In genomic region chr5:40754381-40755092, GRCh38 we compare ENCODE assay signal across 8 cellular contexts. TPM values are rescaled to one million over a fixed set of nuclear protein-coding genes. Genes with fewer than 3 reads are reported as not detected.
DNase-seq lines count a peak whose midpoint lies in the region; ATAC-seq and TF ChIP-seq lines count a peak whose summit lies in the region.

No MANE protein-coding gene starts in this region.

- H3K9me3 Mint-ChIP-seq in CD8-positive, alpha-beta T cell, result no peaks in the 10 kb centered on the region

- peak; percentile 60 for ATAC-seq in CD8-positive, alpha-beta T cell
- ATAC-seq in GM19328 (IDR thresholded peaks at IDR 0.05; ENCODE audit: unreplicated experiment) (peak; percentile 5), HG03342 (IDR thresholded peaks at IDR 0.05; ENCODE audit: unreplicated experiment) (peak; percentile 5), lower lobe of right lung (peak; percentile 22 to 51)

- peaks cover 29% of the 10 kb centered on the region for H3K4me1 Mint-ChIP-seq in CD8-positive, alpha-beta T cell (ENCODE audit: low read depth)

- TF ChIP-seq POLR2A in adrenal gland (IDR thresholded peaks at IDR 0.05), result no peak

- TF ChIP-seq CTCF in CD8-positive, alpha-beta T cell (IDR thresholded peaks at IDR 0.05), result no peak
- TF ChIP-seq CTCF in adrenal gland (IDR thresholded peaks at IDR 0.05) (no peak), lower lobe of right lung (IDR thresholded peaks at IDR 0.05) (no peak)

- no peak overlapping the region for H3K27ac Mint-ChIP-seq in CD8-positive, alpha-beta T cell

- CTCF ChIA-PET in CD8-positive, alpha-beta T cell (lab: Charles Lee), result interaction anchor here (0.9 kb wide), 1 partner anchor 81 kb away, joined by 3 read pairs; no protein-coding TSS in a partner anchor

- no peaks in the 10 kb centered on the region for H3K27me3 ChIP-seq in CD8-positive, alpha-beta T cell (ENCODE audit: insufficient read depth, low read length)
- no peaks in the 10 kb centered on the region for H3K27me3 ChIP-seq in adrenal gland
- H3K27me3 ChIP-seq in lower lobe of right lung (ENCODE audit: low read depth), result no peaks in the 10 kb centered on the region

- intact Hi-C loops in CD8-positive, alpha-beta T cell (cut with DNase I, micrococcal nuclease), result loop anchor here (1.0 to 10.0 kb wide), 7 partner anchors 44 to 1680 kb away; partner anchors contain the start of genes PRKAA1 (in 1 of the 2), RICTOR (in 1 of the 2) and RPL37 (in 1 of the 2)
- intact Hi-C loops in adrenal gland (cut with DNase I), result loop anchor here in 1 of 2 donors (10.0 kb wide), 1 partner anchor 130 kb away; no protein-coding TSS in a partner anchor
- intact Hi-C loops in lower lobe of right lung (cut with DNase I), result no loop called here

- POLR2A ChIA-PET in CD8-positive, alpha-beta T cell (lab: Charles Lee), result interaction anchor here (1.7 kb wide), 2 partner anchors 44 to 78 kb away, joined by 3 to 7 read pairs; partner anchors contain the start of gene PRKAA1

- no peak overlapping the region for H3K4me3 Mint-ChIP-seq in CD8-positive, alpha-beta T cell

- no peak for DNase-seq in CD8-positive, alpha-beta T cell
- DNase-seq in adrenal gland (no peak), lower lobe of right lung (no peak), SW 1271 (lab: John Stamatoyannopoulos, UW) (no peak), NCI-H2107 treated with DMSO at 0.1 percent for 48 hours (lab: John Stamatoyannopoulos, UW; ENCODE audit: unreplicated experiment) (no peak), NCI-H2081 (lab: John Stamatoyannopoulos, UW) (no peak)

- no peaks in the 10 kb centered on the region for H3K27me3 Mint-ChIP-seq in CD8-positive, alpha-beta T cell (ENCODE audit: low read depth)

- peaks cover 18% of the 10 kb centered on the region for H3K4me1 ChIP-seq in CD8-positive, alpha-beta T cell (ENCODE audit: insufficient read depth, low read length)
- H3K4me1 ChIP-seq in adrenal gland (replicated peaks in 1 of 2) (peaks cover 13 to 17% of the 10 kb centered on the region in 2 donors), lower lobe of right lung (peaks cover 12% of the 10 kb centered on the region)

- H3K36me3 Mint-ChIP-seq in CD8-positive, alpha-beta T cell, result peaks cover 16% of the 10 kb centered on the region

- WGBS in adrenal gland, 4 donors, result 6 to 10% (median 9%) methylated on average over 6 of the region's 6 CpGs

- H3K36me3 ChIP-seq in CD8-positive, alpha-beta T cell (ENCODE audit: insufficient read depth, low read length), result no peaks in the 10 kb centered on the region
- H3K36me3 ChIP-seq in adrenal gland (replicated peaks in 1 of 2) (no peaks in the 10 kb centered on the region), lower lobe of right lung (peaks cover 6% of the 10 kb centered on the region)

- H3K9me3 ChIP-seq in CD8-positive, alpha-beta T cell (ENCODE audit: low read length), result no peaks in the 10 kb centered on the region
- H3K9me3 ChIP-seq in adrenal gland (replicated peaks in 1 of 3) (no peaks in the 10 kb centered on the region), lower lobe of right lung (no peaks in the 10 kb centered on the region)

- peak overlapping the region; percentile 93 for H3K4me3 ChIP-seq in CD8-positive, alpha-beta T cell (ENCODE audit: low read depth, low read length)
- H3K4me3 ChIP-seq in adrenal gland (peak overlapping the region in 1 of 4 donors; percentile 72), lower lobe of right lung (peak overlapping the region; percentile 90)

- peak overlapping the region; percentile 79 for H3K27ac ChIP-seq in CD8-positive, alpha-beta T cell (ENCODE audit: low read depth, low read length)
- H3K27ac ChIP-seq in adrenal gland (peak overlapping the region; percentile 59 to 95 (median 89)), lower lobe of right lung (peak overlapping the region; percentile 91)

RNA-seq across cellular contexts. Expression of gene TTC33, which starts 1.2 kb away (rescaled TPM):
- 1 to 10 TPM; 6.7 to 7.1 TPM for total RNA-seq in CD8-positive, alpha-beta T cell
- total RNA-seq in adrenal gland (10 to 100 TPM in 6 of 8 donors, 1 to 10 TPM in 2; 5.9 to 26.4 (median 15.3) TPM), lower lobe of right lung (14.9 TPM)
- 10 to 100 TPM in 1 of 3 donors, 1 to 10 TPM in 2; 5.8 to 19.6 (median 7.6) TPM for polyA plus RNA-seq in adrenal gland

RNA-seq across cellular contexts. Expression of gene PRKAA1, which starts 43.6 kb away (rescaled TPM):
- 100 to 1,000 TPM; 113 to 114 TPM for total RNA-seq in CD8-positive, alpha-beta T cell
- total RNA-seq in adrenal gland (100 to 1,000 TPM in 1 of 8 donors, 10 to 100 TPM in 7; 42.5 to 100 (median 62.4) TPM), lower lobe of right lung (89.1 TPM)
- polyA plus RNA-seq in adrenal gland, result 10 to 100 TPM; 19.5 to 58.3 (median 21.4) TPM

Comparison
In these comparisons a context has a peak if more than half of its experiments do, and no peak if none do; other contexts are left out.
1. ATAC-seq: peak in every context shown above with its lines; median percentile 60 in CD8-positive, alpha-beta T cell; 36 in lower lobe of right lung; 5 in GM19328; 5 in HG03342.